In the genomic region with DNA sequence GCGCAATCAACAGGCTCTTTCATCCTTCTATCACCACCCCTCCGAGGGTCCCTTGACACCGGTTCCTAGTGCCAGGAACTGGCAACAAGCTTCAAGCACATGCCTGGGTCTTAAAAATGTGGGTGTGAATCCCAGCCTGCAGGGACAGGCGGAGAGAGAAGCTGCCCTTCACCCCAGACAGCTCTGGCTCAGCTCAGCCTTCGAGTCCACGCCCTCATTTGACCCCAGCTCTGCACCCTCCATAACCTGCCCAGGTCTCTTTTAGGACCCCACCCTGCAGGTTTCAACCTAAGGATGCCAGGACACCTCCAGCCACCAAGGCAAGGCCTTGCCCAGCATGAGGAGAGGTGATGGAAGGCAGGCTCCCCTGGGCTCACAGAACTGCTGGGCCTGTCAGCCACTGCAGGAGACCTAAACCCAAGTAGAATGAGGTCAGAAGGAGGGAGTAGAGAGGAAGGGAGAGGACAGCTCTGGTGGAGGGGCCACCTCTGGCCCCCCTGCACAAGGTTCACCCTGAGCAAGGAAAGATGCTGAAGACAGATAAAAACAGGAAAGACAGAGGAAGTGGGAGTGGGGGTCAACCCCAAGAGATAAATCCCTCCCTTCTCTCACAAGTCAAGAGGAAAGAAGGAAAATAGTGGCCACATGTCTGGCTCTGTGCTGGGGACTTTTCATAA, we compare ENCODE assay signal across 10 cellular contexts. TPM values are rescaled to one million over a fixed set of nuclear protein-coding genes. Genes with fewer than 3 reads are reported as not detected.
DNase-seq lines count a peak whose midpoint lies in the region; ATAC-seq and TF ChIP-seq lines count a peak whose summit lies in the region.
"Had no signal": no experiment of that assay in that cellular context is flagged by ENCODE, and none has a peak within 500 bp of the region (broad histone marks: within the 10 kb centered on the region; RNA-seq: fewer than 3 reads in every experiment).

No MANE protein-coding gene starts in this region.

- H4K20me1 ChIP-seq in HCT116 (ENCODE audit: insufficient read depth) = no peaks in the 10 kb centered on the region

- no peak overlapping the region for H3K4me3 ChIP-seq in HCT116 (replicated peaks in 1 of 2; ENCODE audit: low read depth in 1 of 2, low read length in 2 of 2)
- H3K4me3 ChIP-seq in WERI-Rb-1 (ENCODE audit: low read depth, low read length) = peak overlapping the region; percentile 12; the same call in 1 of the 2 replicates
- no peak overlapping the region for H3K4me3 ChIP-seq in right cardiac atrium (ENCODE audit: low read length)
- H3K4me3 ChIP-seq in skeletal muscle satellite cell (ENCODE audit: low read length) = peak overlapping the region; percentile 61

- H3K4me2 ChIP-seq in HCT116 (ENCODE audit: low read length) (peak overlapping the region; percentile 66), skeletal muscle satellite cell (ENCODE audit: low read length) (peak overlapping the region; percentile 74)

- H3K27me3 ChIP-seq in HCT116 (ENCODE audit: insufficient read depth, low read length) (no peaks in the 10 kb centered on the region), WERI-Rb-1 (ENCODE audit: insufficient read depth, low read depth, severe bottlenecking) (no peaks in the 10 kb centered on the region), right cardiac atrium (ENCODE audit: control insufficient read depth, insufficient read depth) (no peaks in the 10 kb centered on the region), skeletal muscle satellite cell (ENCODE audit: control insufficient read depth, insufficient read depth, low read length) (no peaks in the 10 kb centered on the region)

- H3K4me1 ChIP-seq in HCT116 (ENCODE audit: control insufficient read depth in 1 of 2, insufficient read depth in 2 of 2, low read length in 2 of 2) (peaks cover 20 to 40% of the 10 kb centered on the region in 2 experiments), right cardiac atrium (ENCODE audit: control insufficient read depth, insufficient read depth, low read length) (peaks cover 32% of the 10 kb centered on the region), skeletal muscle satellite cell (ENCODE audit: control insufficient read depth, insufficient read depth, low read length) (peaks cover 62% of the 10 kb centered on the region)

- H2AFZ ChIP-seq in HCT116 (ENCODE audit: low read depth, low read length, poor library complexity, severe bottlenecking) = no peak overlapping the region

- H3K27ac ChIP-seq in HCT116 (ENCODE audit: low read depth, low read length) (no peak overlapping the region), WERI-Rb-1 (peak overlapping the region; percentile 90), right cardiac atrium (ENCODE audit: low read length) (peak overlapping the region; percentile 55)

- RAD21 ChIA-PET in HCT116 (lab: Charles Lee; ENCODE audit: low non-redundant PET in 1 of 2, low total read pairs in 2 of 2, uncharacterized antibody in 2 of 2, unreplicated experiment in 2 of 2) = no interaction called here

- ATAC-seq in HCT116 = no peak
- no peak for ATAC-seq in right cardiac atrium
- ATAC-seq in HG03159 (IDR thresholded peaks at IDR 0.05; ENCODE audit: unreplicated experiment) = no peak
- no peak for ATAC-seq in GM21529 (IDR thresholded peaks at IDR 0.05; ENCODE audit: unreplicated experiment)

- WGBS in right cardiac atrium = 51% methylated on average over 6 of the region's 6 CpGs

- DNase-seq in HCT116 (ENCODE audit: low read depth, low spot score) = no peak
- DNase-seq in WERI-Rb-1 = peak; percentile 52
- peak in 1 of 3 donors; percentile 59 for DNase-seq in right cardiac atrium
- no peak for DNase-seq in D341Med (ENCODE audit: low spot score)
- DNase-seq in iPS-NIHi11 (ENCODE audit: low spot score) = no peak
- DNase-seq: NCI-H526 treated with DMSO at 0.1 percent for 48 hours had no signal

- TF ChIP-seq CTCF in HCT116 (IDR thresholded peaks at IDR 0.05 in 2 of 3, conservative IDR thresholded peaks at IDR 0.05 in 1 of 3; ENCODE audit: borderline replicate concordance in 1 of 3, insufficient read depth in 1 of 3, low read depth in 2 of 3, low read length in 2 of 3) = no peak
- TF ChIP-seq CTCF in WERI-Rb-1 (IDR thresholded peaks at IDR 0.05; ENCODE audit: low read depth, low read length) = no peak

- intact Hi-C loops in HCT116 (cut with micrococcal nuclease) (no loop called here), right cardiac atrium (cut with DNase I) (no loop called here)

- no TSS peak for BruUV-seq in HCT116 (replicated peaks; lab: Mats Ljungman, UMichigan)

- POLR2A ChIA-PET in HCT116 (lab: Charles Lee) = no interaction called here

- H3K9ac ChIP-seq in HCT116 (ENCODE audit: low read length) (peak overlapping the region; percentile 28; the same call in 1 of the 2 replicates), skeletal muscle satellite cell (ENCODE audit: low read depth, low read length) (peak overlapping the region; percentile 77)

- peaks cover 0 to 3% of the 10 kb centered on the region in 2 experiments; a peak in 1 of 4 replicates for H3K36me3 ChIP-seq in HCT116 (ENCODE audit: control insufficient read depth in 1 of 2, insufficient read depth in 2 of 2, low read length in 2 of 2)
- peaks cover 13% of the 10 kb centered on the region for H3K36me3 ChIP-seq in WERI-Rb-1
- H3K36me3 ChIP-seq in skeletal muscle satellite cell (ENCODE audit: insufficient read depth, low read length) = peaks cover 3% of the 10 kb centered on the region

- no peak for TF ChIP-seq POLR2A in HCT116 (IDR thresholded peaks at IDR 0.05; ENCODE audit: borderline replicate concordance, extremely low read depth, insufficient read depth, insufficient read length)

- no peak for TF ChIP-seq RAD21 in HCT116 (IDR thresholded peaks at IDR 0.05; ENCODE audit: low read depth)

- H3K9me2 ChIP-seq in HCT116 (ENCODE audit: insufficient read depth) = no peaks in the 10 kb centered on the region

- H3K9me3 ChIP-seq in HCT116 (ENCODE audit: control insufficient read depth in 1 of 2, insufficient read depth in 1 of 2, low read depth in 1 of 2, low read length in 2 of 2) (no peaks in the 10 kb centered on the region), WERI-Rb-1 (ENCODE audit: severe bottlenecking) (peaks cover 6% of the 10 kb centered on the region), right cardiac atrium (ENCODE audit: control insufficient read depth, low read length) (no peaks in the 10 kb centered on the region), skeletal muscle satellite cell (replicated peaks; ENCODE audit: low read length) (no peaks in the 10 kb centered on the region)

- no peaks in the 10 kb centered on the region for H3K79me2 ChIP-seq in HCT116 (ENCODE audit: insufficient read depth, low read length)

- CTCF ChIA-PET in HCT116 (lab: Charles Lee) = no interaction called here

TF ChIP-seq in HCT116, 20 proteins besides CTCF, POLR2A, EP300 and RAD21:
- TF ChIP-seq SP1 (IDR thresholded peaks at IDR 0.05; ENCODE audit: low read depth) = no peak
- no peak for TF ChIP-seq JUND (IDR thresholded peaks at IDR 0.05)
- TF ChIP-seq TCF7L2 (IDR thresholded peaks at IDR 0.05; ENCODE audit: borderline replicate concordance, extremely low read depth, insufficient read depth, insufficient read length) = no peak
- TF ChIP-seq FOSL1 (IDR thresholded peaks at IDR 0.05; ENCODE audit: low read depth) = no peak
- TF ChIP-seq CBX3 (IDR thresholded peaks at IDR 0.05; ENCODE audit: low read depth) = no peak
- TF ChIP-seq CEBPB (IDR thresholded peaks at IDR 0.05; ENCODE audit: low read depth) = no peak
- no peak for TF ChIP-seq ZFX (IDR thresholded peaks at IDR 0.05)
- TF ChIP-seq ELF1 (IDR thresholded peaks at IDR 0.05; ENCODE audit: borderline replicate concordance, low read depth) = no peak
- TF ChIP-seq, protein P1, sequence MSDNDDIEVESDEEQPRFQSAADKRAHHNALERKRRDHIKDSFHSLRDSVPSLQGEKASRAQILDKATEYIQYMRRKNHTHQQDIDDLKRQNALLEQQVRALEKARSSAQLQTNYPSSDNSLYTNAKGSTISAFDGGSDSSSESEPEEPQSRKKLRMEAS (IDR thresholded peaks at IDR 0.05) = no peak
- no peak for TF ChIP-seq ZNF274 (IDR thresholded peaks at IDR 0.05; ENCODE audit: low read depth, low read length)
- TF ChIP-seq SIN3A (IDR thresholded peaks at IDR 0.05; ENCODE audit: low read depth) = no peak
- no peak for TF ChIP-seq POLR2AphosphoS5 (IDR thresholded peaks at IDR 0.05; ENCODE audit: low read depth, low read length)
- no peak for TF ChIP-seq ATF3 (IDR thresholded peaks at IDR 0.05)
TF ChIP-seq in HCT116: peak in this region for 0.

RNA-seq across cellular contexts. Expression of gene LOXL1, which starts 2.6 kb away (rescaled TPM):
- total RNA-seq in HCT116 (2021; ENCODE audit: unreplicated experiment) (14.9 TPM), right cardiac atrium (10 to 100 TPM; 17.4 to 41.0 (median 18.6) TPM)
- polyA plus RNA-seq in HCT116 (2012) = 18.6 and 21.7 TPM in 2 replicates
- polyA plus RNA-seq in right cardiac atrium = 29.8 TPM
- 68.4 and 222 TPM in 2 replicates for total RNA-seq in skeletal muscle satellite cell (2012; rRNA removed)

RNA-seq across cellular contexts. Expression of gene TBC1D21, which starts 50.3 kb away (rescaled TPM):
- not detected for total RNA-seq in HCT116 (2021; ENCODE audit: unreplicated experiment)
- polyA plus RNA-seq in HCT116 (2012) = not detected in 2 replicates
- total RNA-seq in right cardiac atrium = not detected
- polyA plus RNA-seq in right cardiac atrium = not detected
- total RNA-seq in skeletal muscle satellite cell (2012; rRNA removed) = not detected in 2 replicates
- total RNA-seq: pulmonary artery endothelial cell had no signal

Comparison
In these comparisons a context has a peak if more than half of its experiments do, and no peak if none do; other contexts are left out.
1. H3K4me3 ChIP-seq: peak in WERI-Rb-1 (single experiment) and skeletal muscle satellite cell (single experiment); none in HCT116 (0 of 2) and right cardiac atrium (single experiment).